15 cellular contexts compared by ENCODE assay signal in genomic region chr5:102860035-102860434, GRCh38.
DNase-seq lines count a peak whose midpoint lies in the region; ATAC-seq and TF ChIP-seq lines count a peak whose summit lies in the region.
"Had no signal": no experiment of that assay in that cellular context is flagged by ENCODE, and none has a peak within 500 bp of the region (broad histone marks: within the 10 kb centered on the region; RNA-seq: fewer than 3 reads in every experiment).

No MANE protein-coding gene starts in this region.

- DNase-seq in activated naive CD8-positive, alpha-beta T cell treated with anti-CD3 and anti-CD28 coated beads, Interleukin-2, amount 10 ng/mL, durations not matched to agents 7 days and 5 days, result no peak
- no peak for DNase-seq in activated naive CD8-positive, alpha-beta T cell treated with anti-CD3 and anti-CD28 coated beads for 36 hours
- DNase-seq in WTC11 (ENCODE audit: low spot score) (no peak), immature natural killer cell (no peak), C1 segment of cervical spinal cord (lab: John Stamatoyannopoulos, UW) (no peak), H7 (no peak)
- DNase-seq: Caco-2; CD4-positive, CD25-positive, alpha-beta regulatory T cell; GM23248; H9 had no signal

- no peaks in the 10 kb centered on the region for H3K27me3 ChIP-seq in H7 (ENCODE audit: control insufficient read depth, insufficient read depth, low read length)

- H3K4me1 Mint-ChIP-seq in activated naive CD8-positive, alpha-beta T cell treated with anti-CD3 and anti-CD28 coated beads, Interleukin-2, amount 10 ng/mL, durations not matched to agents 7 days and 5 days, result peaks cover 5% of the 10 kb centered on the region
- peaks cover 5% of the 10 kb centered on the region for H3K4me1 Mint-ChIP-seq in activated naive CD8-positive, alpha-beta T cell treated with anti-CD3 and anti-CD28 coated beads for 36 hours
- peaks cover 32% of the 10 kb centered on the region for H3K4me1 Mint-ChIP-seq in WTC11
- H3K4me1 Mint-ChIP-seq in immature natural killer cell, result peaks cover 60 to 74% of the 10 kb centered on the region in 2 donors
- peaks cover 1% of the 10 kb centered on the region for H3K4me1 Mint-ChIP-seq in stimulated activated memory B cell treated with anti-CD40 and anti-IgM and Interleukin-4, amounts not matched to agents 10 μg/mL and 1 μg/mL and 100 μg/mL, for 72 hours

- peaks cover 1% of the 10 kb centered on the region for H3K36me3 Mint-ChIP-seq in activated naive CD8-positive, alpha-beta T cell treated with anti-CD3 and anti-CD28 coated beads, Interleukin-2, amount 10 ng/mL, durations not matched to agents 7 days and 5 days
- H3K36me3 Mint-ChIP-seq in activated naive CD8-positive, alpha-beta T cell treated with anti-CD3 and anti-CD28 coated beads for 36 hours, result peaks cover 7% of the 10 kb centered on the region
- no peaks in the 10 kb centered on the region for H3K36me3 Mint-ChIP-seq in WTC11
- no peaks in the 10 kb centered on the region for H3K36me3 Mint-ChIP-seq in immature natural killer cell
- H3K36me3 Mint-ChIP-seq in stimulated activated memory B cell treated with anti-CD40 and anti-IgM and Interleukin-4, amounts not matched to agents 10 μg/mL and 1 μg/mL and 100 μg/mL, for 72 hours, result no peaks in the 10 kb centered on the region
- H3K36me3 Mint-ChIP-seq: CD4-positive, CD25-positive, alpha-beta regulatory T cell had no signal

- H3K4me3 ChIP-seq in H7 (ENCODE audit: insufficient read depth, low read depth, low read length), result no peak overlapping the region
- H3K4me3 ChIP-seq: BLaER1 treated with 17β-estradiol and CSF1 and Interleukin-3, amounts not matched to agents 10 nM and 100 nM; GM23248 had no signal

- H3K27ac Mint-ChIP-seq in activated naive CD8-positive, alpha-beta T cell treated with anti-CD3 and anti-CD28 coated beads, Interleukin-2, amount 10 ng/mL, durations not matched to agents 7 days and 5 days, result peak overlapping the region; percentile 0
- H3K27ac Mint-ChIP-seq in activated naive CD8-positive, alpha-beta T cell treated with anti-CD3 and anti-CD28 coated beads for 36 hours, result no peak overlapping the region
- H3K27ac Mint-ChIP-seq in WTC11 (peak overlapping the region; percentile 3; the same call in 1 of the 2 replicates), immature natural killer cell (peak overlapping the region; percentile 59 to 83 (median 70))
- H3K27ac Mint-ChIP-seq in stimulated activated memory B cell treated with anti-CD40 and anti-IgM and Interleukin-4, amounts not matched to agents 10 μg/mL and 1 μg/mL and 100 μg/mL, for 72 hours, result no peak overlapping the region
- H3K27ac Mint-ChIP-seq: B cell; CD4-positive, CD25-positive, alpha-beta regulatory T cell had no signal

- no peak for ATAC-seq in activated naive CD8-positive, alpha-beta T cell treated with anti-CD3 and anti-CD28 coated beads, Interleukin-2, amount 10 ng/mL, durations not matched to agents 7 days and 5 days (ENCODE audit: low read depth)
- ATAC-seq in WTC11 (no peak), HG02642 (IDR thresholded peaks at IDR 0.05; ENCODE audit: poor library complexity, unreplicated experiment) (no peak)
- peak; percentile 36 for ATAC-seq in stimulated activated memory B cell treated with anti-CD40 and anti-IgM and Interleukin-4, amounts not matched to agents 10 μg/mL and 1 μg/mL and 100 μg/mL, for 72 hours
- ATAC-seq: HepG2 had no signal

- POLR2A ChIA-PET in activated naive CD8-positive, alpha-beta T cell treated with anti-CD3 and anti-CD28 coated beads, Interleukin-2, amount 10 ng/mL, durations not matched to agents 7 days and 5 days (lab: Charles Lee), result no interaction called here
- POLR2A ChIA-PET in WTC11 (lab: Charles Lee), result no interaction called here

- peaks cover 9% of the 10 kb centered on the region for H3K27me3 Mint-ChIP-seq in activated naive CD8-positive, alpha-beta T cell treated with anti-CD3 and anti-CD28 coated beads, Interleukin-2, amount 10 ng/mL, durations not matched to agents 7 days and 5 days
- H3K27me3 Mint-ChIP-seq in activated naive CD8-positive, alpha-beta T cell treated with anti-CD3 and anti-CD28 coated beads for 36 hours, result peaks cover 8% of the 10 kb centered on the region
- H3K27me3 Mint-ChIP-seq in WTC11 (ENCODE audit: low read depth), result no peaks in the 10 kb centered on the region
- no peaks in the 10 kb centered on the region for H3K27me3 Mint-ChIP-seq in immature natural killer cell (ENCODE audit: low read depth in 3 of 3)
- H3K27me3 Mint-ChIP-seq in stimulated activated memory B cell treated with anti-CD40 and anti-IgM and Interleukin-4, amounts not matched to agents 10 μg/mL and 1 μg/mL and 100 μg/mL, for 72 hours, result peaks cover 5% of the 10 kb centered on the region

- no peak for TF ChIP-seq CTCF in WTC11 (IDR thresholded peaks at IDR 0.05)

- no peaks in the 10 kb centered on the region for H3K9me3 Mint-ChIP-seq in activated naive CD8-positive, alpha-beta T cell treated with anti-CD3 and anti-CD28 coated beads, Interleukin-2, amount 10 ng/mL, durations not matched to agents 7 days and 5 days
- no peaks in the 10 kb centered on the region for H3K9me3 Mint-ChIP-seq in activated naive CD8-positive, alpha-beta T cell treated with anti-CD3 and anti-CD28 coated beads for 36 hours
- H3K9me3 Mint-ChIP-seq in WTC11, result no peaks in the 10 kb centered on the region
- no peaks in the 10 kb centered on the region for H3K9me3 Mint-ChIP-seq in immature natural killer cell
- H3K9me3 Mint-ChIP-seq in stimulated activated memory B cell treated with anti-CD40 and anti-IgM and Interleukin-4, amounts not matched to agents 10 μg/mL and 1 μg/mL and 100 μg/mL, for 72 hours, result peaks cover 2% of the 10 kb centered on the region
- H3K9me3 Mint-ChIP-seq: CD4-positive, CD25-positive, alpha-beta regulatory T cell; H9 had no signal

- no peak overlapping the region for H3K4me3 Mint-ChIP-seq in activated naive CD8-positive, alpha-beta T cell treated with anti-CD3 and anti-CD28 coated beads, Interleukin-2, amount 10 ng/mL, durations not matched to agents 7 days and 5 days
- H3K4me3 Mint-ChIP-seq in activated naive CD8-positive, alpha-beta T cell treated with anti-CD3 and anti-CD28 coated beads for 36 hours, result no peak overlapping the region
- H3K4me3 Mint-ChIP-seq in WTC11 (no peak overlapping the region), immature natural killer cell (no peak overlapping the region)
- H3K4me3 Mint-ChIP-seq in stimulated activated memory B cell treated with anti-CD40 and anti-IgM and Interleukin-4, amounts not matched to agents 10 μg/mL and 1 μg/mL and 100 μg/mL, for 72 hours, result no peak overlapping the region
- H3K4me3 Mint-ChIP-seq: B cell; CD4-positive, CD25-positive, alpha-beta regulatory T cell; H9 had no signal

- CTCF ChIA-PET in WTC11 (lab: Charles Lee), result no interaction called here

- no peaks in the 10 kb centered on the region for H3K36me3 ChIP-seq in H7 (replicated peaks; ENCODE audit: control insufficient read depth, insufficient read depth, low read length)

TF ChIP-seq in WTC11, 78 proteins besides CTCF, POLR2A, EP300 and RAD21 (continues in another document):
- no peak for TF ChIP-seq PRDM15 (CRISPR knock-in tag; IDR thresholded peaks at IDR 0.05)
- TF ChIP-seq ESRRA (CRISPR knock-in tag; IDR thresholded peaks at IDR 0.05; ENCODE audit: borderline replicate concordance), result no peak
- no peak for TF ChIP-seq ZNF317 (CRISPR knock-in tag; IDR thresholded peaks at IDR 0.05; ENCODE audit: borderline replicate concordance, low read depth)
- no peak for TF ChIP-seq ETV6 (CRISPR knock-in tag; IDR thresholded peaks at IDR 0.05)
- no peak for TF ChIP-seq PREB (CRISPR knock-in tag; IDR thresholded peaks at IDR 0.05; ENCODE audit: borderline replicate concordance)
- TF ChIP-seq CDX4 (CRISPR knock-in tag; IDR thresholded peaks at IDR 0.05; ENCODE audit: borderline replicate concordance), result no peak
- no peak for TF ChIP-seq ZNF416 (CRISPR knock-in tag; IDR thresholded peaks at IDR 0.05)
- TF ChIP-seq TEAD1 (CRISPR knock-in tag; IDR thresholded peaks at IDR 0.05), result no peak
- TF ChIP-seq OVOL2 (CRISPR knock-in tag; IDR thresholded peaks at IDR 0.05; ENCODE audit: borderline replicate concordance), result no peak

Comparison
In these comparisons a context has a peak if more than half of its experiments do, and no peak if none do; other contexts are left out.
1. H3K27ac Mint-ChIP-seq: peak in activated naive CD8-positive, alpha-beta T cell treated with anti-CD3 and anti-CD28 coated beads, Interleukin-2, amount 10 ng/mL, durations not matched to agents 7 days and 5 days (single experiment), WTC11 (single experiment) and immature natural killer cell (6 of 6); none in activated naive CD8-positive, alpha-beta T cell treated with anti-CD3 and anti-CD28 coated beads for 36 hours (single experiment) and stimulated activated memory B cell treated with anti-CD40 and anti-IgM and Interleukin-4, amounts not matched to agents 10 μg/mL and 1 μg/mL and 100 μg/mL, for 72 hours (single experiment).